15 cellular contexts compared by ENCODE assay signal in genomic region chr10:11262210-11263038, GRCh38.
DNase-seq lines count a peak whose midpoint lies in the region; ATAC-seq, FAIRE-seq and TF ChIP-seq lines count a peak whose summit lies in the region.
"Had no signal": no experiment of that assay in that cellular context is flagged by ENCODE, and none has a peak within 500 bp of the region (broad histone marks: within the 10 kb centered on the region; RNA-seq: fewer than 3 reads in every experiment).

No MANE protein-coding gene starts in this region.

- CTCF ChIA-PET in T-cell (lab: Charles Lee): interaction anchor here in 1 of 2 donors (1.0 kb wide), 1 partner anchor 83 kb away, joined by 3 read pairs; no protein-coding TSS in a partner anchor

- H3K36me3 Mint-ChIP-seq in T-cell (peaks cover 68% of the 10 kb centered on the region), nephron (ENCODE audit: low read depth) (peaks cover 15% of the 10 kb centered on the region)
- H3K36me3 Mint-ChIP-seq in effector memory CD8-positive, alpha-beta T cell (ENCODE audit: insufficient read depth): peaks cover 87% of the 10 kb centered on the region

- no peak for TF ChIP-seq POLR2A in GM12892 (IDR thresholded peaks at IDR 0.05; ENCODE audit: low read depth, low read length)

- FAIRE-seq in GM12892 (lab: Jason Lieb, UNC): peak; percentile 81
- no peak for FAIRE-seq in HTR-8/SVneo (lab: Jason Lieb, UNC)
- FAIRE-seq: pancreas had no signal

- no peak for TF ChIP-seq CTCF in nephron (IDR thresholded peaks at IDR 0.05; ENCODE audit: unreplicated experiment in 3 of 3)

- H3K27me3 Mint-ChIP-seq in T-cell (no peaks in the 10 kb centered on the region), nephron (ENCODE audit: low read depth) (peaks cover 25% of the 10 kb centered on the region)
- H3K27me3 Mint-ChIP-seq in effector memory CD8-positive, alpha-beta T cell: no peaks in the 10 kb centered on the region

- ATAC-seq in T-cell (replicated peaks in 1 of 4): no peak
- ATAC-seq in effector memory CD8-positive, alpha-beta T cell (replicated peaks): no peak
- no peak for ATAC-seq in HG02798 (IDR thresholded peaks at IDR 0.05; ENCODE audit: poor library complexity, unreplicated experiment)
- ATAC-seq: HCT116 had no signal

- H3K4me3 Mint-ChIP-seq in T-cell: no peak overlapping the region
- H3K4me3 Mint-ChIP-seq in effector memory CD8-positive, alpha-beta T cell: peak overlapping the region in 1 of 2 donors; percentile 37
- no peak overlapping the region for H3K4me3 Mint-ChIP-seq in nephron

- H3K4me1 Mint-ChIP-seq in T-cell (peaks cover 87 to 98% (median 92%) of the 10 kb centered on the region in 3 donors), nephron (peaks cover 32% of the 10 kb centered on the region)
- H3K4me1 Mint-ChIP-seq in effector memory CD8-positive, alpha-beta T cell (ENCODE audit: low read depth in 2 of 2): peaks cover 48 to 60% of the 10 kb centered on the region in 2 donors

- no peak for DNase-seq in GM12892 (ENCODE audit: insufficient read length)
- no peak for DNase-seq in T-cell
- DNase-seq in effector memory CD8-positive, alpha-beta T cell: no peak
- no peak for DNase-seq in NOMO-1 treated with DMSO at 0.1 percent for 48 hours (lab: John Stamatoyannopoulos, UW; ENCODE audit: unreplicated experiment)
- DNase-seq in HTR-8/SVneo (ENCODE audit: insufficient read length, low spot score): no peak
- DNase-seq: anterior cingulate cortex, C1 segment of cervical spinal cord, cortex of kidney, NCI-H1417 treated with DMSO at 0.1 percent for 48 hours, NCI-H2227 treated with DMSO at 0.1 percent for 48 hours, spleen had no signal

- H3K9me3 Mint-ChIP-seq in T-cell: no peaks in the 10 kb centered on the region
- no peaks in the 10 kb centered on the region for H3K9me3 Mint-ChIP-seq in effector memory CD8-positive, alpha-beta T cell
- H3K9me3 Mint-ChIP-seq in nephron: no peaks in the 10 kb centered on the region

- POLR2A ChIA-PET in T-cell (lab: Charles Lee): interaction anchor here in 1 of 2 donors (0.6 to 0.7 kb wide), 3 partner anchors 18 to 93 kb away, joined by 3 to 8 read pairs (median 8); no protein-coding TSS in a partner anchor

- H3K27ac Mint-ChIP-seq in T-cell (peak overlapping the region; percentile 74 to 85), nephron (peak overlapping the region in 2 of 3 experiments; percentile 25 to 34)
- peak overlapping the region; percentile 80 to 86 for H3K27ac Mint-ChIP-seq in effector memory CD8-positive, alpha-beta T cell

Comparison
In these comparisons a context has a peak if more than half of its experiments do, and no peak if none do; other contexts are left out.
1. H3K27ac Mint-ChIP-seq: peak in every context shown above with its lines; median percentile 83 in effector memory CD8-positive, alpha-beta T cell; 80 in T-cell; 30 in nephron.